8 cellular contexts compared by ENCODE assay signal in the genomic region with DNA sequence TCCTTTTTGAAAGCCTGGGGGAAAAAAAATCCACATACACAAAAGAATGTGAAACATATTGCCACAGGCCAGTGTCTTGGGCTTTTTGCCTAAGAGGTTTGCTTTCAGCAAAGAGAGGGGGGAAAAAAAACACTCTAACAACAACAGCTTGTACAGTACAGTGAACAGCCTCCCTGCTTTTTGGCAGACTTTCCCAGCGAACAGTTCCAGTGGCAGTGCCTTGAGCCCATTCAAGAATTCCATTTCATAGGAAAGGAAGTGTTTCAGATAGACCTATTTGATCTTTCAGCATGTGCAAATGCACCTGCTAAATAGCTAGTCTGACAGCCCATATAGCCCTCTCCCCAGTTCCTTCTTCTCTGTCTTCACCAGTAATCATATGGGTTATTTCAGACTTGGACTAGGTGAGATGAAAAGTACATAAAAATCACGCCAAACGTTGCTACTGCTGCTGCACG. TPM values are rescaled to one million over a fixed set of nuclear protein-coding genes. Genes with fewer than 3 reads are reported as not detected.
DNase-seq lines count a peak whose midpoint lies in the region; ATAC-seq and TF ChIP-seq lines count a peak whose summit lies in the region.

No MANE protein-coding gene starts in this region.

- TF ChIP-seq CTCF in retinal pigment epithelial cell (conservative IDR thresholded peaks at IDR 0.05; ENCODE audit: low read depth, low read length) = no peak

- no peaks in the 10 kb centered on the region for H3K27me3 ChIP-seq in BLaER1 treated with 17β-estradiol and CSF1 and Interleukin-3, amounts not matched to agents 10 nM and 100 nM

- H3K4me2 ChIP-seq in BLaER1 treated with 17β-estradiol and CSF1 and Interleukin-3, amounts not matched to agents 10 nM and 100 nM = peak overlapping the region; percentile 79 to 96 (median 92)

- H3K27ac ChIP-seq in BLaER1 treated with 17β-estradiol and CSF1 and Interleukin-3, amounts not matched to agents 10 nM and 100 nM = peak overlapping the region; percentile 50 to 78 (median 70); a peak in 21 of 22 replicates

- peak overlapping the region; percentile 87 for H3K27ac Mint-ChIP-seq in activated T-helper 2 cell treated with anti-CD3 and anti-CD28 coated beads, Interferon-gamma antibody, Interleukin-2, Interleukin-4, amounts not matched to agents 10 μg/mL and 5 μg/mL and 100 μg/mL, durations not matched to agents 14 hours and 24 hours and 36 hours

- H3K4me3 Mint-ChIP-seq in activated T-helper 2 cell treated with anti-CD3 and anti-CD28 coated beads, Interferon-gamma antibody, Interleukin-2, Interleukin-4, amounts not matched to agents 10 μg/mL and 5 μg/mL and 100 μg/mL, durations not matched to agents 14 hours and 24 hours and 36 hours (ENCODE audit: low read depth) = peak overlapping the region; percentile 93

- ATAC-seq in GM19397 (IDR thresholded peaks at IDR 0.05; ENCODE audit: unreplicated experiment) = peak; percentile 40
- ATAC-seq in HG03520 (IDR thresholded peaks at IDR 0.05; ENCODE audit: unreplicated experiment) = peak; percentile 33
- peak; percentile 81 for ATAC-seq in left ventricle myocardium superior

- no peak for DNase-seq in activated T-helper 2 cell treated with anti-CD3 and anti-CD28 coated beads, Interferon-gamma antibody, Interleukin-2, Interleukin-4, amounts not matched to agents 10 μg/mL and 5 μg/mL and 100 μg/mL, durations not matched to agents 14 hours and 24 hours and 36 hours (ENCODE audit: low spot score)
- DNase-seq in left ventricle myocardium superior (no peak), retinal pigment epithelial cell (ENCODE audit: low read depth) (no peak), epidermal melanocyte (ENCODE audit: insufficient read length, low spot score) (no peak)
- DNase-seq in stimulated activated CD4-positive, alpha-beta T cell treated with anti-CD3 and anti-CD28 coated beads, Interleukin-2, amount 100 ng/mL, for 24 hours = no peak

- H3K9ac ChIP-seq in BLaER1 treated with 17β-estradiol and CSF1 and Interleukin-3, amounts not matched to agents 10 nM and 100 nM = peak overlapping the region; percentile 66 to 86 (median 78)

- no peaks in the 10 kb centered on the region for H3K9me3 ChIP-seq in BLaER1 treated with 17β-estradiol and CSF1 and Interleukin-3, amounts not matched to agents 10 nM and 100 nM (replicated peaks in 1 of 11)

- H3K4me1 ChIP-seq in BLaER1 treated with 17β-estradiol and CSF1 and Interleukin-3, amounts not matched to agents 10 nM and 100 nM = peaks cover 29 to 58% (median 41%) of the 10 kb centered on the region in 10 experiments

- H3K27me3 Mint-ChIP-seq in activated T-helper 2 cell treated with anti-CD3 and anti-CD28 coated beads, Interferon-gamma antibody, Interleukin-2, Interleukin-4, amounts not matched to agents 10 μg/mL and 5 μg/mL and 100 μg/mL, durations not matched to agents 14 hours and 24 hours and 36 hours (ENCODE audit: low read depth) = no peaks in the 10 kb centered on the region

- peaks cover 26% of the 10 kb centered on the region for H3K36me3 Mint-ChIP-seq in activated T-helper 2 cell treated with anti-CD3 and anti-CD28 coated beads, Interferon-gamma antibody, Interleukin-2, Interleukin-4, amounts not matched to agents 10 μg/mL and 5 μg/mL and 100 μg/mL, durations not matched to agents 14 hours and 24 hours and 36 hours (ENCODE audit: low read depth)

- peaks cover 0 to 33% (median 0%) of the 10 kb centered on the region in 11 experiments; a peak in 4 of 22 replicates for H4K20me1 ChIP-seq in BLaER1 treated with 17β-estradiol and CSF1 and Interleukin-3, amounts not matched to agents 10 nM and 100 nM

- intact Hi-C loops in activated T-helper 2 cell treated with anti-CD3 and anti-CD28 coated beads, Interferon-gamma antibody, Interleukin-2, Interleukin-4, amounts not matched to agents 10 μg/mL and 5 μg/mL and 100 μg/mL, durations not matched to agents 14 hours and 24 hours and 36 hours (cut with micrococcal nuclease) = no loop called here
- intact Hi-C loops in left ventricle myocardium superior (cut with micrococcal nuclease) = no loop called here

- H3K9me3 Mint-ChIP-seq in activated T-helper 2 cell treated with anti-CD3 and anti-CD28 coated beads, Interferon-gamma antibody, Interleukin-2, Interleukin-4, amounts not matched to agents 10 μg/mL and 5 μg/mL and 100 μg/mL, durations not matched to agents 14 hours and 24 hours and 36 hours = no peaks in the 10 kb centered on the region

- H3K36me3 ChIP-seq in BLaER1 treated with 17β-estradiol and CSF1 and Interleukin-3, amounts not matched to agents 10 nM and 100 nM = peaks cover 0 to 26% (median 6%) of the 10 kb centered on the region in 11 experiments; a peak in 7 of 22 replicates

- peaks cover 58% of the 10 kb centered on the region for H3K4me1 Mint-ChIP-seq in activated T-helper 2 cell treated with anti-CD3 and anti-CD28 coated beads, Interferon-gamma antibody, Interleukin-2, Interleukin-4, amounts not matched to agents 10 μg/mL and 5 μg/mL and 100 μg/mL, durations not matched to agents 14 hours and 24 hours and 36 hours (ENCODE audit: low read depth)

- H3K4me3 ChIP-seq in BLaER1 treated with 17β-estradiol and CSF1 and Interleukin-3, amounts not matched to agents 10 nM and 100 nM = peak overlapping the region; percentile 60 to 84 (median 70)
- H3K4me3 ChIP-seq in retinal pigment epithelial cell (ENCODE audit: low read length) = peak overlapping the region; percentile 70

RNA-seq across cellular contexts. Expression of gene ARHGAP18, which starts 0.5 kb away (rescaled TPM):
- total RNA-seq in activated T-helper 2 cell treated with anti-CD3 and anti-CD28 coated beads, Interferon-gamma antibody, Interleukin-2, Interleukin-4, amounts not matched to agents 10 μg/mL and 5 μg/mL and 100 μg/mL, durations not matched to agents 14 hours and 24 hours and 36 hours = 5.9 and 6.6 TPM in 2 replicates
- total RNA-seq in left ventricle myocardium superior = 5.7 TPM
